Comparison of ENCODE assay signal across 8 cellular contexts in genomic region chr20:24027229-24027628, GRCh38. TPM values are rescaled to one million over a fixed set of nuclear protein-coding genes. Genes with fewer than 3 reads are reported as not detected.
A peak's percentile ranks its signal among the peaks of the same experiment; 100 is the strongest.
DNase-seq lines count a peak whose midpoint lies in the region; ATAC-seq lines count a peak whose summit lies in the region.

No MANE protein-coding gene starts in this region.

- peak; percentile 60 for DNase-seq in SK-MEL-5 (ENCODE audit: low read depth, low spot score)
- peak; percentile 90 for DNase-seq in activated naive CD4-positive, alpha-beta T cell treated with anti-CD3 and anti-CD28 coated beads for 36 hours
- DNase-seq in memory B cell (ENCODE audit: low spot score in 2 of 2) = no peak
- DNase-seq in stimulated activated naive CD8-positive, alpha-beta T cell treated with anti-CD3 and anti-CD28 coated beads, Interleukin-15, Interleukin-2, amounts not matched to agents 100 U/mL and 50 U/mL, for 24 hours = peak; percentile 71
- DNase-seq in NCI-H82 (lab: John Stamatoyannopoulos, UW) = no peak

- peaks cover 2% of the 10 kb centered on the region for H3K9me3 Mint-ChIP-seq in activated naive CD4-positive, alpha-beta T cell treated with anti-CD3 and anti-CD28 coated beads for 36 hours
- H3K9me3 Mint-ChIP-seq in memory B cell = no peaks in the 10 kb centered on the region

- peaks cover 1% of the 10 kb centered on the region for H3K36me3 Mint-ChIP-seq in activated naive CD4-positive, alpha-beta T cell treated with anti-CD3 and anti-CD28 coated beads for 36 hours (ENCODE audit: low read depth)
- no peaks in the 10 kb centered on the region for H3K36me3 Mint-ChIP-seq in memory B cell

- H3K4me3 Mint-ChIP-seq in activated naive CD4-positive, alpha-beta T cell treated with anti-CD3 and anti-CD28 coated beads for 36 hours = peak overlapping the region; percentile 40
- H3K4me3 Mint-ChIP-seq in memory B cell = peak overlapping the region; percentile 14

- peaks cover 30% of the 10 kb centered on the region for H3K4me1 Mint-ChIP-seq in activated naive CD4-positive, alpha-beta T cell treated with anti-CD3 and anti-CD28 coated beads for 36 hours (ENCODE audit: low read depth)
- peaks cover 9% of the 10 kb centered on the region for H3K4me1 Mint-ChIP-seq in memory B cell

- intact Hi-C loops in activated naive CD4-positive, alpha-beta T cell treated with anti-CD3 and anti-CD28 coated beads for 36 hours (cut with micrococcal nuclease) = loop anchor here (1.0 to 5.0 kb wide), 3 partner anchors 18 to 665 kb away; partner anchors contain the start of gene GZF1

- peak; percentile 77 for ATAC-seq in GM19438 (IDR thresholded peaks at IDR 0.05; ENCODE audit: low read depth, unreplicated experiment)
- peak; percentile 85 for ATAC-seq in memory B cell (ENCODE audit: low read depth)
- ATAC-seq in stimulated activated naive CD8-positive, alpha-beta T cell treated with anti-CD3 and anti-CD28 coated beads, Interleukin-15, Interleukin-2, amounts not matched to agents 100 U/mL and 50 U/mL, for 24 hours = peak; percentile 93
- no peak for ATAC-seq in GM21515 (IDR thresholded peaks at IDR 0.05; ENCODE audit: unreplicated experiment)
- no peak for ATAC-seq in HG03571 (IDR thresholded peaks at IDR 0.05; ENCODE audit: unreplicated experiment)

- no peaks in the 10 kb centered on the region for H3K27me3 Mint-ChIP-seq in activated naive CD4-positive, alpha-beta T cell treated with anti-CD3 and anti-CD28 coated beads for 36 hours (ENCODE audit: low read depth)
- H3K27me3 Mint-ChIP-seq in memory B cell = no peaks in the 10 kb centered on the region

- peak overlapping the region; percentile 84 for H3K27ac Mint-ChIP-seq in activated naive CD4-positive, alpha-beta T cell treated with anti-CD3 and anti-CD28 coated beads for 36 hours
- H3K27ac Mint-ChIP-seq in memory B cell = peak overlapping the region; percentile 80

- CTCF ChIA-PET in activated naive CD4-positive, alpha-beta T cell treated with anti-CD3 and anti-CD28 coated beads for 36 hours (lab: Charles Lee) = interaction anchor here (0.6 to 1.7 kb wide), 6 partner anchors 9 to 125 kb away, joined by 3 to 9 read pairs (median 5); no protein-coding TSS in a partner anchor

- in situ Hi-C loops in SK-MEL-5 (cut with HindIII; ENCODE audit: low pct_unique_long_range_greater_than_20kb, low sequenced_read_pairs) = no loop called here

RNA-seq across cellular contexts. Expression of gene GGTLC1, which starts 38.6 kb away (rescaled TPM):
- not detected in 2 replicates for total RNA-seq in SK-MEL-5 (2014; rRNA removed; shearing (Covaris generic))
- polyA plus RNA-seq in SK-MEL-5 (2015; cell fraction: cytosol; rRNA removed) = not detected in 2 replicates
- not detected in 2 replicates for polyA plus RNA-seq in SK-MEL-5 (2015; cell fraction: nucleus; rRNA removed)
- total RNA-seq in activated naive CD4-positive, alpha-beta T cell treated with anti-CD3 and anti-CD28 coated beads for 36 hours = not detected

Comparison
In these comparisons a context has a peak if more than half of its experiments do, and no peak if none do; other contexts are left out.
1. ATAC-seq: peak in GM19438 (single experiment), memory B cell (single experiment) and stimulated activated naive CD8-positive, alpha-beta T cell treated with anti-CD3 and anti-CD28 coated beads, Interleukin-15, Interleukin-2, amounts not matched to agents 100 U/mL and 50 U/mL, for 24 hours (single experiment); none in GM21515 (single experiment) and HG03571 (single experiment).
2. DNase-seq: peak in SK-MEL-5 (single experiment), activated naive CD4-positive, alpha-beta T cell treated with anti-CD3 and anti-CD28 coated beads for 36 hours (single experiment) and stimulated activated naive CD8-positive, alpha-beta T cell treated with anti-CD3 and anti-CD28 coated beads, Interleukin-15, Interleukin-2, amounts not matched to agents 100 U/mL and 50 U/mL, for 24 hours (single experiment); none in memory B cell (0 of 2) and NCI-H82 (single experiment).